ENCODE assay signal across 21 cellular contexts in the genomic region with DNA sequence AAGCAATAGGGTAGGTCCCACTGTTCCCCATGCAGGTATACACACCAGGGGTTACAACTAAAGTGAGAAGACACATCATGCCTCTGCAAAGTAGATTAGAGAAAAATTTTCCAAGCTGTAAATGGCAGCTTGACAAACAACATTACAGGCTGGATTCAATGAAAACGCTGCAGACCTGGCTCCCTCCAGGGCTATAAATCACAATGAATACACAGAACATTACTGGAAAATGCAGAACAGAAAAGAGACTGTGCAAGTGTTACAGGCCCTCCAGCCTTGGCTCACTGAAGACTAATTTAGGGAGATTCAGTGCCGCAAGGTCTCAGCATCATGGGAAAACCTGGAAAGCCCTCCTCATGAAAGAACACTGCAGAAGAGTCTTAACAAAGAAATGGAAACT.
"Had no signal": no experiment of that assay in that cellular context is flagged by ENCODE, and none has a peak within 500 bp of the region (broad histone marks: within the 10 kb centered on the region; RNA-seq: fewer than 3 reads in every experiment).

No MANE protein-coding gene starts in this region.

- H3K27ac Mint-ChIP-seq: activated B cell treated with CpG ODN at 0.5 μM for 24 hours; activated CD4-positive, alpha-beta T cell treated with anti-CD3 and anti-CD28 coated beads for 36 hours; activated naive CD8-positive, alpha-beta T cell treated with anti-CD3 and anti-CD28 coated beads for 36 hours; effector memory CD8-positive, alpha-beta T cell; immature natural killer cell; naive thymus-derived CD4-positive, alpha-beta T cell; stimulated activated effector memory CD8-positive, alpha-beta T cell treated with anti-CD3 and anti-CD28 coated beads, Interleukin-12 subunit alpha, Interleukin-12 subunit beta, amount 100 ng/mL, for 72 hours had no signal

- H3K36me3 Mint-ChIP-seq: activated naive CD8-positive, alpha-beta T cell treated with anti-CD3 and anti-CD28 coated beads for 36 hours; immature natural killer cell; stimulated activated effector memory CD8-positive, alpha-beta T cell treated with anti-CD3 and anti-CD28 coated beads, Interleukin-12 subunit alpha, Interleukin-12 subunit beta, amount 100 ng/mL, for 72 hours had no signal

- H3K36me3 ChIP-seq: left lung, suprapubic skin, transverse colon, uterus had no signal

- H3K9me3 Mint-ChIP-seq: activated B cell treated with CpG ODN at 0.5 μM for 24 hours; activated naive CD8-positive, alpha-beta T cell treated with anti-CD3 and anti-CD28 coated beads for 36 hours; effector memory CD8-positive, alpha-beta T cell; immature natural killer cell; naive thymus-derived CD4-positive, alpha-beta T cell; stimulated activated effector memory CD8-positive, alpha-beta T cell treated with anti-CD3 and anti-CD28 coated beads, Interleukin-12 subunit alpha, Interleukin-12 subunit beta, amount 100 ng/mL, for 72 hours; stimulated activated naive CD8-positive, alpha-beta T cell treated with anti-CD3 and anti-CD28 coated beads, Interleukin-15, amount 100 ng/mL, for 72 hours had no signal

- H3K27me3 ChIP-seq: dorsolateral prefrontal cortex, left lung, suprapubic skin, transverse colon, uterus had no signal

- H3K4me1 Mint-ChIP-seq: activated B cell treated with CpG ODN at 0.5 μM for 24 hours; activated CD4-positive, alpha-beta T cell treated with anti-CD3 and anti-CD28 coated beads for 36 hours; activated naive CD8-positive, alpha-beta T cell treated with anti-CD3 and anti-CD28 coated beads for 36 hours; immature natural killer cell; stimulated activated effector memory CD8-positive, alpha-beta T cell treated with anti-CD3 and anti-CD28 coated beads, Interleukin-12 subunit alpha, Interleukin-12 subunit beta, amount 100 ng/mL, for 72 hours; stimulated activated naive CD8-positive, alpha-beta T cell treated with anti-CD3 and anti-CD28 coated beads, Interleukin-15, amount 100 ng/mL, for 72 hours had no signal

- H3K4me3 ChIP-seq: dorsolateral prefrontal cortex, left lung, lung, suprapubic skin, transverse colon, uterus had no signal

- H3K9me3 ChIP-seq: left lung, suprapubic skin, transverse colon, uterus had no signal

- H3K27ac ChIP-seq: dorsolateral prefrontal cortex, left lung, suprapubic skin, transverse colon, uterus had no signal

- DNase-seq: activated B cell treated with CpG ODN at 0.5 μM for 24 hours; activated CD4-positive, alpha-beta T cell treated with anti-CD3 and anti-CD28 coated beads for 36 hours; activated CD4-positive, alpha-beta T cell treated with anti-CD3 and anti-CD28 coated beads, Interleukin-2, amount 50 U/mL, for 48 hours; activated naive CD4-positive, alpha-beta T cell treated with Interleukin-2 at 50 U/mL for 16 hours; activated naive CD8-positive, alpha-beta T cell treated with anti-CD3 and anti-CD28 coated beads for 36 hours; activated T-cell treated with anti-CD3 and anti-CD28 coated beads, Interleukin-2, amount 50 U/mL, for 48 hours; central memory CD4-positive, alpha-beta T cell; dorsolateral prefrontal cortex; effector memory CD8-positive, alpha-beta T cell; foreskin melanocyte; immature natural killer cell; left lung; naive thymus-derived CD4-positive, alpha-beta T cell; small intestine; stimulated activated CD4-positive, alpha-beta T cell treated with anti-CD3 and anti-CD28 coated beads, Interleukin-2, amount 100 ng/mL, for 24 hours; stimulated activated naive CD8-positive, alpha-beta T cell treated with anti-CD3 and anti-CD28 coated beads, Interleukin-15, amount 100 ng/mL, for 72 hours; transverse colon; uterus had no signal

- H3K4me1 ChIP-seq: left lung, suprapubic skin, transverse colon, uterus had no signal

- H3K27me3 Mint-ChIP-seq: activated B cell treated with CpG ODN at 0.5 μM for 24 hours; activated CD4-positive, alpha-beta T cell treated with anti-CD3 and anti-CD28 coated beads for 36 hours; activated naive CD8-positive, alpha-beta T cell treated with anti-CD3 and anti-CD28 coated beads for 36 hours; effector memory CD8-positive, alpha-beta T cell; naive thymus-derived CD4-positive, alpha-beta T cell; stimulated activated naive CD8-positive, alpha-beta T cell treated with anti-CD3 and anti-CD28 coated beads, Interleukin-15, amount 100 ng/mL, for 72 hours had no signal

- H3K4me3 Mint-ChIP-seq: activated B cell treated with CpG ODN at 0.5 μM for 24 hours; activated CD4-positive, alpha-beta T cell treated with anti-CD3 and anti-CD28 coated beads for 36 hours; activated naive CD8-positive, alpha-beta T cell treated with anti-CD3 and anti-CD28 coated beads for 36 hours; effector memory CD8-positive, alpha-beta T cell; immature natural killer cell; naive thymus-derived CD4-positive, alpha-beta T cell; stimulated activated effector memory CD8-positive, alpha-beta T cell treated with anti-CD3 and anti-CD28 coated beads, Interleukin-12 subunit alpha, Interleukin-12 subunit beta, amount 100 ng/mL, for 72 hours; stimulated activated naive CD8-positive, alpha-beta T cell treated with anti-CD3 and anti-CD28 coated beads, Interleukin-15, amount 100 ng/mL, for 72 hours had no signal
